ENCODE assay signal across 8 cellular contexts in genomic region chr7:123532343-123532742, GRCh38. TPM values are rescaled to one million over a fixed set of nuclear protein-coding genes. Genes with fewer than 3 reads are reported as not detected.
DNase-seq lines count a peak whose midpoint lies in the region; ATAC-seq and TF ChIP-seq lines count a peak whose summit lies in the region.
"Not testable (repeated sequence)": the region's sequence is repeated elsewhere in the genome, so short reads cannot be mapped to it uniquely, and the experiment has no call there.

No MANE protein-coding gene starts in this region.

- not testable (repeated sequence) for DNase-seq in CD8-positive, alpha-beta T cell; GM23248; activated naive CD4-positive, alpha-beta T cell treated with anti-CD3 and anti-CD28 coated beads for 36 hours; dorsolateral prefrontal cortex; hepatocyte (ENCODE audit: low spot score); natural killer cell treated with Interleukin-12 subunit alpha and Interleukin-12 subunit beta and Interleukin-15 and Interleukin-18, amount 100 ng/mL, for 72 hours (ENCODE audit: low spot score); stimulated activated naive B cell treated with anti-CD40 and anti-IgM and Interleukin-4, amounts not matched to agents 10 μg/mL and 1 μg/mL and 100 μg/mL, for 72 hours

- CTCF ChIA-PET in CD8-positive, alpha-beta T cell (lab: Charles Lee); activated naive CD4-positive, alpha-beta T cell treated with anti-CD3 and anti-CD28 coated beads for 36 hours (lab: Charles Lee): not testable (repeated sequence)

- not testable (repeated sequence) for H3K36me3 ChIP-seq in CD8-positive, alpha-beta T cell (ENCODE audit: insufficient read depth, low read length); GM23248 (ENCODE audit: low read depth); HUES64 (ENCODE audit: insufficient read depth, low read length); hepatocyte (replicated peaks; ENCODE audit: insufficient read depth, low read depth)

- peaks cover 23% of the 10 kb centered on the region for H3K27me3 Mint-ChIP-seq in CD8-positive, alpha-beta T cell (ENCODE audit: low read depth)
- H3K27me3 Mint-ChIP-seq in activated naive CD4-positive, alpha-beta T cell treated with anti-CD3 and anti-CD28 coated beads for 36 hours (ENCODE audit: low read depth), result peaks cover 18% of the 10 kb centered on the region
- H3K27me3 Mint-ChIP-seq in natural killer cell treated with Interleukin-12 subunit alpha and Interleukin-12 subunit beta and Interleukin-15 and Interleukin-18, amount 100 ng/mL, for 72 hours, result peaks cover 5 to 13% of the 10 kb centered on the region in 2 donors
- peaks cover 17 to 21% of the 10 kb centered on the region in 2 donors for H3K27me3 Mint-ChIP-seq in stimulated activated naive B cell treated with anti-CD40 and anti-IgM and Interleukin-4, amounts not matched to agents 10 μg/mL and 1 μg/mL and 100 μg/mL, for 72 hours

- not testable (repeated sequence) for H3K4me1 ChIP-seq in CD8-positive, alpha-beta T cell (ENCODE audit: insufficient read depth, low read length); GM23248 (ENCODE audit: insufficient read depth); hepatocyte (ENCODE audit: insufficient read depth)
- H3K4me1 ChIP-seq in HUES64 (ENCODE audit: insufficient read depth, low read length), result peaks cover 15% of the 10 kb centered on the region

- H3K9me3 Mint-ChIP-seq in CD8-positive, alpha-beta T cell; activated naive CD4-positive, alpha-beta T cell treated with anti-CD3 and anti-CD28 coated beads for 36 hours; natural killer cell treated with Interleukin-12 subunit alpha and Interleukin-12 subunit beta and Interleukin-15 and Interleukin-18, amount 100 ng/mL, for 72 hours; stimulated activated naive B cell treated with anti-CD40 and anti-IgM and Interleukin-4, amounts not matched to agents 10 μg/mL and 1 μg/mL and 100 μg/mL, for 72 hours: not testable (repeated sequence)

- POLR2A ChIA-PET in CD8-positive, alpha-beta T cell (lab: Charles Lee), result not testable (repeated sequence)

- H3K27ac Mint-ChIP-seq in CD8-positive, alpha-beta T cell; activated naive CD4-positive, alpha-beta T cell treated with anti-CD3 and anti-CD28 coated beads for 36 hours; natural killer cell treated with Interleukin-12 subunit alpha and Interleukin-12 subunit beta and Interleukin-15 and Interleukin-18, amount 100 ng/mL, for 72 hours; stimulated activated naive B cell treated with anti-CD40 and anti-IgM and Interleukin-4, amounts not matched to agents 10 μg/mL and 1 μg/mL and 100 μg/mL, for 72 hours: not testable (repeated sequence)

- H3K4me1 Mint-ChIP-seq in CD8-positive, alpha-beta T cell (ENCODE audit: low read depth), result peaks cover 28% of the 10 kb centered on the region
- peaks cover 20% of the 10 kb centered on the region for H3K4me1 Mint-ChIP-seq in activated naive CD4-positive, alpha-beta T cell treated with anti-CD3 and anti-CD28 coated beads for 36 hours (ENCODE audit: low read depth)
- peaks cover 16 to 17% of the 10 kb centered on the region in 2 donors for H3K4me1 Mint-ChIP-seq in natural killer cell treated with Interleukin-12 subunit alpha and Interleukin-12 subunit beta and Interleukin-15 and Interleukin-18, amount 100 ng/mL, for 72 hours (ENCODE audit: low read depth in 2 of 2)
- peaks cover 13 to 14% of the 10 kb centered on the region in 2 donors for H3K4me1 Mint-ChIP-seq in stimulated activated naive B cell treated with anti-CD40 and anti-IgM and Interleukin-4, amounts not matched to agents 10 μg/mL and 1 μg/mL and 100 μg/mL, for 72 hours

- H3K9me2 ChIP-seq in GM23248 (ENCODE audit: insufficient read depth); hepatocyte (replicated peaks; ENCODE audit: insufficient read depth): not testable (repeated sequence)

- WGBS in GM23248 (ENCODE audit: low coverage in 1 of 2, low lambda C conversion rate in 2 of 2, missing lambda C conversion rate in 2 of 2), 2 experiments, result 14 to 15% methylated on average over 4 to 6 of the region's 14 CpGs
- WGBS in HUES64, result 24% methylated on average over 3 of the region's 14 CpGs
- WGBS in hepatocyte (ENCODE audit: low lambda C conversion rate, missing lambda C conversion rate), result 15% methylated on average over 6 of the region's 14 CpGs

- TF ChIP-seq CTCF in CD8-positive, alpha-beta T cell (IDR thresholded peaks at IDR 0.05); dorsolateral prefrontal cortex (IDR thresholded peaks at IDR 0.05 in 54 of 56, conservative IDR thresholded peaks at IDR 0.05 in 2 of 56; ENCODE audit: low read depth in 1 of 56, partially characterized antibody in 56 of 56); hepatocyte (IDR thresholded peaks at IDR 0.05; ENCODE audit: poor library complexity): not testable (repeated sequence)

- H3K27ac ChIP-seq in CD8-positive, alpha-beta T cell (ENCODE audit: low read depth, low read length); GM23248; HUES64 (ENCODE audit: low read depth, low read length); dorsolateral prefrontal cortex; hepatocyte: not testable (repeated sequence)

- H4K20me1 ChIP-seq in GM23248 (ENCODE audit: insufficient read depth); hepatocyte (ENCODE audit: insufficient read depth, poor library complexity, severe bottlenecking): not testable (repeated sequence)

- H2AFZ ChIP-seq in GM23248, result peak overlapping the region; percentile 74
- peak overlapping the region; percentile 26 for H2AFZ ChIP-seq in hepatocyte

- not testable (repeated sequence) for H3K27me3 ChIP-seq in CD8-positive, alpha-beta T cell (ENCODE audit: insufficient read depth, low read length); GM23248 (replicated peaks; ENCODE audit: insufficient read depth); dorsolateral prefrontal cortex; hepatocyte
- peaks cover 19% of the 10 kb centered on the region for H3K27me3 ChIP-seq in HUES64 (ENCODE audit: insufficient read depth, low read length)

- not testable (repeated sequence) for H3K4me3 ChIP-seq in CD8-positive, alpha-beta T cell (ENCODE audit: low read depth, low read length); hepatocyte
- H3K4me3 ChIP-seq in GM23248, result peak overlapping the region; percentile 60
- H3K4me3 ChIP-seq in HUES64 (ENCODE audit: low read length), result peak overlapping the region; percentile 80
- peak overlapping the region in 52 of 59 donors; percentile 11 to 81 (median 58) for H3K4me3 ChIP-seq in dorsolateral prefrontal cortex

- ATAC-seq in CD8-positive, alpha-beta T cell, result not testable (repeated sequence)
- ATAC-seq in natural killer cell treated with Interleukin-12 subunit alpha and Interleukin-12 subunit beta and Interleukin-15 and Interleukin-18, amount 100 ng/mL, for 72 hours, result peak in 1 of 2 donors; percentile 1
- peak; percentile 9 to 10 for ATAC-seq in stimulated activated naive B cell treated with anti-CD40 and anti-IgM and Interleukin-4, amounts not matched to agents 10 μg/mL and 1 μg/mL and 100 μg/mL, for 72 hours (replicated peaks)

- not testable (repeated sequence) for H3K4me2 ChIP-seq in GM23248 (ENCODE audit: unreplicated experiment)
- peak overlapping the region; percentile 87 for H3K4me2 ChIP-seq in hepatocyte

- not testable (repeated sequence) for H3K9me3 ChIP-seq in CD8-positive, alpha-beta T cell (ENCODE audit: low read length); GM23248 (ENCODE audit: low read depth); HUES64 (ENCODE audit: insufficient read depth, low read depth, low read length); hepatocyte (ENCODE audit: low read depth)

- not testable (repeated sequence) for H3F3A ChIP-seq in GM23248 (ENCODE audit: insufficient read depth)

- in situ Hi-C loops in GM23248 (cut with MboI), result not testable (repeated sequence)

- not testable (repeated sequence) for H3K36me3 Mint-ChIP-seq in CD8-positive, alpha-beta T cell; activated naive CD4-positive, alpha-beta T cell treated with anti-CD3 and anti-CD28 coated beads for 36 hours (ENCODE audit: low read depth); natural killer cell treated with Interleukin-12 subunit alpha and Interleukin-12 subunit beta and Interleukin-15 and Interleukin-18, amount 100 ng/mL, for 72 hours; stimulated activated naive B cell treated with anti-CD40 and anti-IgM and Interleukin-4, amounts not matched to agents 10 μg/mL and 1 μg/mL and 100 μg/mL, for 72 hours

- H3K79me2 ChIP-seq in GM23248 (ENCODE audit: insufficient read depth); hepatocyte: not testable (repeated sequence)

- not testable (repeated sequence) for H3K9ac ChIP-seq in GM23248
- H3K9ac ChIP-seq in HUES64 (ENCODE audit: low read depth, low read length), result 0 out of 2 replicates have a peak overlapping the region, but pooled peaks have one; percentile 40

- intact Hi-C loops in CD8-positive, alpha-beta T cell (cut with DNase I, micrococcal nuclease), result loop anchor here (2.0 to 5.0 kb wide), 2 partner anchors 40 to 1396 kb away; partner anchors contain the start of gene POT1 (in 1 of the 2)
- intact Hi-C loops in activated naive CD4-positive, alpha-beta T cell treated with anti-CD3 and anti-CD28 coated beads for 36 hours (cut with micrococcal nuclease); dorsolateral prefrontal cortex (cut with DNase I): not testable (repeated sequence)

- peak overlapping the region; percentile 44 for H3K4me3 Mint-ChIP-seq in CD8-positive, alpha-beta T cell
- H3K4me3 Mint-ChIP-seq in activated naive CD4-positive, alpha-beta T cell treated with anti-CD3 and anti-CD28 coated beads for 36 hours, result peak overlapping the region; percentile 53
- peak overlapping the region; percentile 83 for H3K4me3 Mint-ChIP-seq in natural killer cell treated with Interleukin-12 subunit alpha and Interleukin-12 subunit beta and Interleukin-15 and Interleukin-18, amount 100 ng/mL, for 72 hours
- H3K4me3 Mint-ChIP-seq in stimulated activated naive B cell treated with anti-CD40 and anti-IgM and Interleukin-4, amounts not matched to agents 10 μg/mL and 1 μg/mL and 100 μg/mL, for 72 hours, result peak overlapping the region; percentile 12 to 65

RNA-seq across cellular contexts. Expression of gene IQUB, which starts 2.1 kb away (rescaled TPM):
- not detected for total RNA-seq in CD8-positive, alpha-beta T cell
- total RNA-seq in GM23248 (2014; rRNA removed; shearing (Covaris generic)), result 0.13 TPM in 1 of 2 replicates, not detected in the other
- 0.10 TPM in 1 of 2 replicates, not detected in the other for polyA plus RNA-seq in GM23248 (2016; fragmentation: Nextera tagmentation; extraction: Ambion mirVana)
- 0.40 TPM for polyA plus RNA-seq in HUES64 (2013, experiment 1 of 2)
- polyA plus RNA-seq in HUES64 (2013, experiment 2 of 2), result 0.32 TPM
- under 1 TPM in 1 of 2 experiments, not detected in 1; 0.07 TPM for total RNA-seq in activated naive CD4-positive, alpha-beta T cell treated with anti-CD3 and anti-CD28 coated beads for 36 hours
- total RNA-seq in dorsolateral prefrontal cortex, result 1 to 10 TPM; 2.3 to 9.4 (median 5.3) TPM
- 1.0 and 2.2 TPM in 2 replicates for total RNA-seq in hepatocyte
- 0.79 and 0.97 TPM in 2 replicates for polyA plus RNA-seq in hepatocyte
- under 1 TPM in 1 of 2 donors, not detected in 1; 0.10 TPM for total RNA-seq in natural killer cell treated with Interleukin-12 subunit alpha and Interleukin-12 subunit beta and Interleukin-15 and Interleukin-18, amount 100 ng/mL, for 72 hours

RNA-seq across cellular contexts. Expression of gene NDUFA5, which starts 25.3 kb away (rescaled TPM):
- total RNA-seq in CD8-positive, alpha-beta T cell, result 10 to 100 TPM; 62.4 to 70.6 TPM
- total RNA-seq in GM23248 (2014; rRNA removed; shearing (Covaris generic)), result 39.0 and 52.4 TPM in 2 replicates
- polyA plus RNA-seq in GM23248 (2016; fragmentation: Nextera tagmentation; extraction: Ambion mirVana), result 109 and 110 TPM in 2 replicates
- 58.0 TPM for polyA plus RNA-seq in HUES64 (2013, experiment 1 of 2)
- polyA plus RNA-seq in HUES64 (2013, experiment 2 of 2), result 62.1 TPM
- total RNA-seq in activated naive CD4-positive, alpha-beta T cell treated with anti-CD3 and anti-CD28 coated beads for 36 hours, result 10 to 100 TPM; 58.9 to 60.7 TPM
- total RNA-seq in dorsolateral prefrontal cortex, result 100 to 1,000 TPM in 114 of 120 experiments, 10 to 100 TPM in 6; 77.3 to 258 (median 186) TPM
- total RNA-seq in hepatocyte, result 94.9 and 104 TPM in 2 replicates
- polyA plus RNA-seq in hepatocyte, result 127 and 137 TPM in 2 replicates
- 10 to 100 TPM; 35.9 to 52.3 TPM for total RNA-seq in natural killer cell treated with Interleukin-12 subunit alpha and Interleukin-12 subunit beta and Interleukin-15 and Interleukin-18, amount 100 ng/mL, for 72 hours
